In genomic region chr5:10538103-10538788, GRCh38 we compare ENCODE assay signal across 19 cellular contexts. TPM values are rescaled to one million over a fixed set of nuclear protein-coding genes. Genes with fewer than 3 reads are reported as not detected.
DNase-seq lines count a peak whose midpoint lies in the region; ATAC-seq, FAIRE-seq and TF ChIP-seq lines count a peak whose summit lies in the region.
"Had no signal": no experiment of that assay in that cellular context is flagged by ENCODE, and none has a peak within 500 bp of the region (broad histone marks: within the 10 kb centered on the region; RNA-seq: fewer than 3 reads in every experiment).

No MANE protein-coding gene starts in this region.

- no peak overlapping the region for H3K27ac Mint-ChIP-seq in activated naive CD8-positive, alpha-beta T cell treated with anti-CD3 and anti-CD28 coated beads, Interleukin-2, amount 50 U/mL, for 24 hours
- H3K27ac Mint-ChIP-seq in activated naive CD8-positive, alpha-beta T cell treated with anti-CD3 and anti-CD28 coated beads for 36 hours, result no peak overlapping the region
- H3K27ac Mint-ChIP-seq: activated naive CD8-positive, alpha-beta T cell had no signal

- peak; percentile 55 for ATAC-seq in activated naive CD8-positive, alpha-beta T cell treated with anti-CD3 and anti-CD28 coated beads, Interleukin-2, amount 50 U/mL, for 24 hours
- ATAC-seq in GM12878 (0 out of 3 replicates have a peak, but pooled peaks have one; percentile 13), GM21825 (IDR thresholded peaks at IDR 0.05; ENCODE audit: unreplicated experiment) (no peak), GM21737 (IDR thresholded peaks at IDR 0.05; ENCODE audit: unreplicated experiment) (no peak)

- H4K8ac ChIP-seq in neuronal stem cell (ENCODE audit: low read depth, low read length), result no peak overlapping the region

- FAIRE-seq in GM12878 (lab: Jason Lieb, UNC) (no peak), urothelium cell line (lab: Jason Lieb, UNC) (peak; percentile 50)
- FAIRE-seq: islet of Langerhans had no signal

- peak overlapping the region; percentile 13 for H3K14ac ChIP-seq in neuronal stem cell (ENCODE audit: low read length)

- TF ChIP-seq POLR2A in GM12878 (IDR thresholded peaks at IDR 0.05; ENCODE audit: low read depth, low read length), result no peak

- TF ChIP-seq EP300 in GM12878 (IDR thresholded peaks at IDR 0.05; ENCODE audit: borderline replicate concordance in 1 of 2, control insufficient read depth in 1 of 2, low read depth in 2 of 2, low read length in 2 of 2), result no peak

- H2BK15ac ChIP-seq in neuronal stem cell (ENCODE audit: low read length), result peak overlapping the region; percentile 27

- H4K20me1 ChIP-seq in GM12878 (ENCODE audit: control insufficient read depth, insufficient read depth), result no peaks in the 10 kb centered on the region

- no peak overlapping the region for H2BK120ac ChIP-seq in neuronal stem cell (ENCODE audit: low read depth, low read length)

- H2AK5ac ChIP-seq in neuronal stem cell (ENCODE audit: low read depth, low read length), result peak overlapping the region; percentile 85

- POLR2A ChIA-PET in GM12878 (lab: Charles Lee), result interaction anchor here (0.5 kb wide), 1 partner anchor 86 kb away, joined by 4 read pairs; no protein-coding TSS in a partner anchor

- no TSS peak for BruUV-seq in GM12878 (replicated peaks; lab: Mats Ljungman, UMichigan)

- no peaks in the 10 kb centered on the region for H3K79me2 ChIP-seq in GM12878 (ENCODE audit: control insufficient read depth, insufficient read depth, low read length)

- no peak overlapping the region for H3K4ac ChIP-seq in neuronal stem cell (ENCODE audit: low read length)

- no peak for TF ChIP-seq CTCF in GM12878 (IDR thresholded peaks at IDR 0.05 in 2 of 3, conservative IDR thresholded peaks at IDR 0.05 in 1 of 3; ENCODE audit: control insufficient read depth in 2 of 3, extremely low read depth in 1 of 3, insufficient read depth in 1 of 3, low read depth in 3 of 3, low read length in 3 of 3)

- no peak overlapping the region for H3K9ac ChIP-seq in GM12878 (ENCODE audit: control insufficient read depth, insufficient read depth, low read length)
- no peak overlapping the region for H3K9ac ChIP-seq in neuronal stem cell (ENCODE audit: low read depth, low read length, poor library complexity)

- no peaks in the 10 kb centered on the region for H3K9me3 Mint-ChIP-seq in activated naive CD8-positive, alpha-beta T cell treated with anti-CD3 and anti-CD28 coated beads, Interleukin-2, amount 50 U/mL, for 24 hours
- no peaks in the 10 kb centered on the region for H3K9me3 Mint-ChIP-seq in activated naive CD8-positive, alpha-beta T cell treated with anti-CD3 and anti-CD28 coated beads for 36 hours
- H3K9me3 Mint-ChIP-seq: natural killer cell treated with Interleukin-12 subunit alpha and Interleukin-12 subunit beta and Interleukin-15 and Interleukin-18, amount 100 ng/mL, for 72 hours had no signal

- in situ Hi-C loops in GM12878 (cut with MboI), result no loop called here

- peaks cover 20% of the 10 kb centered on the region for H3K27me3 Mint-ChIP-seq in activated naive CD8-positive, alpha-beta T cell treated with anti-CD3 and anti-CD28 coated beads, Interleukin-2, amount 50 U/mL, for 24 hours
- H3K27me3 Mint-ChIP-seq in activated naive CD8-positive, alpha-beta T cell treated with anti-CD3 and anti-CD28 coated beads for 36 hours, result peaks cover 38% of the 10 kb centered on the region

- no peak for DNase-seq in activated naive CD8-positive, alpha-beta T cell treated with anti-CD3 and anti-CD28 coated beads, Interleukin-2, amount 50 U/mL, for 24 hours
- no peak for DNase-seq in activated naive CD8-positive, alpha-beta T cell treated with anti-CD3 and anti-CD28 coated beads for 36 hours
- DNase-seq in GM12878 (ENCODE audit: low read depth, low spot score), result no peak
- no peak for DNase-seq in neuronal stem cell (ENCODE audit: low spot score)
- no peak for DNase-seq in urothelium cell line (ENCODE audit: low spot score)
- DNase-seq in UCSD-AML1 (lab: John Stamatoyannopoulos, UW; ENCODE audit: unreplicated experiment), result no peak
- DNase-seq: ACHN; activated CD4-positive, alpha-beta T cell treated with anti-CD3 and anti-CD28 coated beads, Interleukin-2, amount 50 U/mL, for 1 hour; DND-41; effector CD8-positive, alpha-beta T cell; mesendoderm; NCI-H1694 treated with DMSO at 0.1 percent for 48 hours; T1000 had no signal

- peaks cover 22% of the 10 kb centered on the region for H3K4me1 Mint-ChIP-seq in activated naive CD8-positive, alpha-beta T cell treated with anti-CD3 and anti-CD28 coated beads, Interleukin-2, amount 50 U/mL, for 24 hours
- peaks cover 15% of the 10 kb centered on the region for H3K4me1 Mint-ChIP-seq in activated naive CD8-positive, alpha-beta T cell treated with anti-CD3 and anti-CD28 coated beads for 36 hours

- H3K18ac ChIP-seq in neuronal stem cell (ENCODE audit: low read length), result no peak overlapping the region

- H4K91ac ChIP-seq in neuronal stem cell (ENCODE audit: low read depth, low read length, poor library complexity), result no peak overlapping the region

- H2AFZ ChIP-seq in GM12878 (ENCODE audit: control insufficient read depth, low read depth, low read length), result no peak overlapping the region
- H2AFZ ChIP-seq in neuronal stem cell (ENCODE audit: low read length), result no peak overlapping the region

- no peaks in the 10 kb centered on the region for H3K36me3 Mint-ChIP-seq in activated naive CD8-positive, alpha-beta T cell treated with anti-CD3 and anti-CD28 coated beads, Interleukin-2, amount 50 U/mL, for 24 hours (ENCODE audit: low read depth)
- H3K36me3 Mint-ChIP-seq in activated naive CD8-positive, alpha-beta T cell treated with anti-CD3 and anti-CD28 coated beads for 36 hours, result no peaks in the 10 kb centered on the region
- H3K36me3 Mint-ChIP-seq: activated naive CD8-positive, alpha-beta T cell; natural killer cell treated with Interleukin-12 subunit alpha and Interleukin-12 subunit beta and Interleukin-15 and Interleukin-18, amount 100 ng/mL, for 72 hours had no signal

- no peaks in the 10 kb centered on the region for H3K79me1 ChIP-seq in neuronal stem cell (ENCODE audit: low read depth, low read length)

- H3K27ac ChIP-seq in GM12878 (ENCODE audit: control insufficient read depth, insufficient read depth), result no peak overlapping the region
- no peak overlapping the region for H3K27ac ChIP-seq in neuronal stem cell (replicated peaks; ENCODE audit: low read length)
- H3K27ac ChIP-seq: SK-N-MC had no signal

- RAD21 ChIA-PET in GM12878 (lab: Charles Lee; ENCODE audit: unreplicated experiment), result interaction anchor here (2.0 kb wide), 1 partner anchor 8 kb away, joined by 4 read pairs; no protein-coding TSS in a partner anchor

- H3K4me3 ChIP-seq in GM12878, result no peak overlapping the region
- H3K4me3 ChIP-seq in neuronal stem cell (ENCODE audit: low read length in 2 of 2), result no peak overlapping the region
- H3K4me3 ChIP-seq: SK-N-MC had no signal

- no peak overlapping the region for H3K4me3 Mint-ChIP-seq in activated naive CD8-positive, alpha-beta T cell treated with anti-CD3 and anti-CD28 coated beads, Interleukin-2, amount 50 U/mL, for 24 hours
- no peak overlapping the region for H3K4me3 Mint-ChIP-seq in activated naive CD8-positive, alpha-beta T cell treated with anti-CD3 and anti-CD28 coated beads for 36 hours
- H3K4me3 Mint-ChIP-seq: activated naive CD8-positive, alpha-beta T cell had no signal

- 83% methylated on average over 14 of the region's 14 CpGs for WGBS in GM12878 (ENCODE audit: insufficient coverage, insufficient replicate concordance, low lambda C conversion rate, missing lambda C conversion rate)
- no CpG with 5 or more reads among the region's 14 CpGs for WGBS in neuronal stem cell (ENCODE audit: extremely low coverage in 2 of 2, insufficient read length in 2 of 2, insufficient replicate concordance in 1 of 2), 2 donors

- intact Hi-C loops in GM12878 (cut with micrococcal nuclease; ENCODE audit: unreplicated experiment), result no loop called here

- SMC1A ChIA-PET in GM12878 (lab: Charles Lee; ENCODE audit: uncharacterized antibody, unreplicated experiment), result interaction anchor here (1.6 kb wide), 1 partner anchor 19 kb away, joined by 4 read pairs; no protein-coding TSS in a partner anchor

- H3K27me3 ChIP-seq in GM12878 (replicated peaks in 1 of 2; ENCODE audit: control insufficient read depth in 2 of 2, insufficient read depth in 2 of 2, low read length in 1 of 2), result no peaks in the 10 kb centered on the region; a peak in 1 of 4 replicates
- peaks cover 0 to 43% (median 0%) of the 10 kb centered on the region in 3 experiments for H3K27me3 ChIP-seq in neuronal stem cell (ENCODE audit: control insufficient read depth in 3 of 3, insufficient read depth in 3 of 3, low read depth in 1 of 3, low read length in 3 of 3)

- CTCF ChIA-PET in GM12878 (lab: Yijun Ruan, JAX), result no interaction called here

- H3K4me1 ChIP-seq in GM12878 (ENCODE audit: control insufficient read depth, insufficient read depth, low read length) (peaks cover 15% of the 10 kb centered on the region), neuronal stem cell (ENCODE audit: control insufficient read depth in 2 of 2, insufficient read depth in 1 of 2, low read depth in 1 of 2, low read length in 2 of 2) (peaks cover 2 to 6% of the 10 kb centered on the region in 2 donors)

- H3K36me3 ChIP-seq in GM12878 (ENCODE audit: control insufficient read depth in 2 of 2, insufficient read depth in 2 of 2, low read length in 1 of 2), result no peaks in the 10 kb centered on the region
- no peaks in the 10 kb centered on the region for H3K36me3 ChIP-seq in neuronal stem cell (replicated peaks in 1 of 2; ENCODE audit: control insufficient read depth in 2 of 2, insufficient read depth in 2 of 2, low read length in 2 of 2)

- H3K23ac ChIP-seq in neuronal stem cell (ENCODE audit: low read depth, low read length, poor library complexity), result peak overlapping the region; percentile 6

- no peak overlapping the region for H2BK12ac ChIP-seq in neuronal stem cell (ENCODE audit: low read length)

- TF ChIP-seq RAD21 in GM12878 (IDR thresholded peaks at IDR 0.05; ENCODE audit: insufficient read depth, low read depth, low read length), result no peak

- H3K4me2 ChIP-seq in GM12878 (ENCODE audit: control insufficient read depth, insufficient read depth) (no peak overlapping the region), neuronal stem cell (ENCODE audit: insufficient read depth, low read length, poor library complexity, severe bottlenecking) (no peak overlapping the region)

- H2BK5ac ChIP-seq in neuronal stem cell (ENCODE audit: low read length), result peak overlapping the region; percentile 45

- H3K9me3 ChIP-seq in GM12878 (replicated peaks; ENCODE audit: control insufficient read depth, insufficient read depth, low read length), result no peaks in the 10 kb centered on the region
- H3K9me3 ChIP-seq in neuronal stem cell (replicated peaks in 1 of 2; ENCODE audit: control insufficient read depth in 2 of 2, insufficient read depth in 1 of 2, low read depth in 1 of 2, low read length in 2 of 2), result no peaks in the 10 kb centered on the region

RNA-seq across cellular contexts. Expression of gene ANKRD33B, which starts 25.6 kb away (rescaled TPM):
- 10 to 100 TPM in 1 of 2 experiments, 1 to 10 TPM in 1; 9.8 to 10.2 TPM for total RNA-seq in activated naive CD8-positive, alpha-beta T cell treated with anti-CD3 and anti-CD28 coated beads for 36 hours
- 51.1 and 53.7 TPM in 2 replicates for total RNA-seq in GM12878 (2013; cell fraction: nucleolus; rRNA removed)
- total RNA-seq in GM12878 (2014; rRNA removed), result 17.0 and 18.6 TPM in 2 replicates
- 20.3 and 20.4 TPM in 2 replicates for total RNA-seq in GM12878 (2014; rRNA removed; fragmentation: Illumina TruSeq; extraction: Trizol)
- total RNA-seq in GM12878 (2021), result 58.4 and 61.6 TPM in 2 replicates
- 12.2 TPM for polyA plus RNA-seq in GM12878 (2011; ENCODE audit: low read depth)
- polyA plus RNA-seq in GM12878 (2011; rRNA removed), result 11.0 and 12.7 TPM in 2 replicates
- polyA plus RNA-seq in GM12878 (2011; cell fraction: cytosol; rRNA removed), result 16.9 and 17.7 TPM in 2 replicates
- 24.0 and 29.2 TPM in 2 replicates for polyA plus RNA-seq in GM12878 (2011; cell fraction: nucleus; rRNA removed)
- 19.6 TPM in 2 replicates for polyA plus RNA-seq in GM12878 (2012)
- 22.7 and 27.0 TPM in 2 replicates for polyA plus RNA-seq in GM12878 (2014; fragmentation: Illumina TruSeq; extraction: Trizol)
- polyA plus RNA-seq in GM12878 (2014; fragmentation: Nextera tagmentation; extraction: Ambion mirVana), result 1 to 10 TPM; 5.9 to 6.1 TPM
- 19.6 and 20.7 TPM in 2 replicates for polyA plus RNA-seq in GM12878 (2014; rRNA removed)
- polyA plus RNA-seq in GM12878 (2016; fragmentation: Nextera tagmentation; extraction: Ambion mirVana), result 1 to 10 TPM; 4.9 to 9.5 TPM
- 42.2 and 53.6 TPM in 2 replicates for polyA minus RNA-seq in GM12878 (2011; rRNA and poly(A)+ RNA removed)
- 28.3 and 29.6 TPM in 2 replicates for polyA minus RNA-seq in GM12878 (2011; cell fraction: cytosol; rRNA and poly(A)+ RNA removed)
- polyA minus RNA-seq in GM12878 (2011; cell fraction: nucleus; rRNA and poly(A)+ RNA removed), result 13.7 and 27.7 TPM in 2 replicates
- polyA plus RNA-seq in neuronal stem cell (2013, experiment 1 of 2), result 4.1 TPM
- 4.5 TPM for polyA plus RNA-seq in neuronal stem cell (2013, experiment 2 of 2)

Comparison
In these comparisons a context has a peak if more than half of its experiments do, and no peak if none do; other contexts are left out.
1. ATAC-seq: peak in activated naive CD8-positive, alpha-beta T cell treated with anti-CD3 and anti-CD28 coated beads, Interleukin-2, amount 50 U/mL, for 24 hours (single experiment) and GM12878 (single experiment); none in GM21825 (single experiment) and GM21737 (single experiment).